24 cellular contexts compared by ENCODE assay signal in genomic region chr3:69006083-69006482, GRCh38.
"Had no signal": no experiment of that assay in that cellular context is flagged by ENCODE, and none has a peak within 500 bp of the region (broad histone marks: within the 10 kb centered on the region; RNA-seq: fewer than 3 reads in every experiment).

No MANE protein-coding gene starts in this region.

- H3K27me3 Mint-ChIP-seq: activated CD4-positive, alpha-beta memory T cell treated with anti-CD3 and anti-CD28 coated beads, Interleukin-2, amount 10 ng/mL, durations not matched to agents 7 days and 5 days; activated naive CD4-positive, alpha-beta T cell treated with anti-CD3 and anti-CD28 coated beads, Interleukin-2, amount 10 ng/mL, durations not matched to agents 7 days and 5 days; activated naive CD8-positive, alpha-beta T cell treated with anti-CD3 and anti-CD28 coated beads for 36 hours; activated T-helper 17 cell treated with anti-CD3 and anti-CD28 coated beads, Interleukin-2, amount 50 U/mL, for 72 hours; T-helper 17 cell had no signal

- H3K9me3 Mint-ChIP-seq: activated CD4-positive, alpha-beta memory T cell treated with anti-CD3 and anti-CD28 coated beads, Interleukin-2, amount 10 ng/mL, durations not matched to agents 7 days and 5 days; activated naive CD4-positive, alpha-beta T cell treated with anti-CD3 and anti-CD28 coated beads, Interleukin-2, amount 10 ng/mL, durations not matched to agents 7 days and 5 days; activated naive CD8-positive, alpha-beta T cell treated with anti-CD3 and anti-CD28 coated beads for 36 hours; activated T-helper 17 cell treated with anti-CD3 and anti-CD28 coated beads, Interleukin-2, amount 50 U/mL, for 72 hours; WTC11 had no signal

- H3K4me1 Mint-ChIP-seq: activated naive CD4-positive, alpha-beta T cell treated with anti-CD3 and anti-CD28 coated beads, Interleukin-2, amount 10 ng/mL, durations not matched to agents 7 days and 5 days had no signal

- H3K4me2 ChIP-seq: KMS-11 had no signal

- H3K27ac ChIP-seq: KMS-11 had no signal

- H3K27ac Mint-ChIP-seq: activated CD4-positive, alpha-beta memory T cell treated with anti-CD3 and anti-CD28 coated beads, Interleukin-2, amount 10 ng/mL, durations not matched to agents 7 days and 5 days; activated naive CD4-positive, alpha-beta T cell treated with anti-CD3 and anti-CD28 coated beads, Interleukin-2, amount 10 ng/mL, durations not matched to agents 7 days and 5 days; activated naive CD8-positive, alpha-beta T cell treated with anti-CD3 and anti-CD28 coated beads for 36 hours; activated T-helper 17 cell treated with anti-CD3 and anti-CD28 coated beads, Interleukin-2, amount 50 U/mL, for 72 hours; T-helper 17 cell had no signal

- H3K4me3 Mint-ChIP-seq: activated CD4-positive, alpha-beta memory T cell treated with anti-CD3 and anti-CD28 coated beads, Interleukin-2, amount 10 ng/mL, durations not matched to agents 7 days and 5 days; activated naive CD4-positive, alpha-beta T cell treated with anti-CD3 and anti-CD28 coated beads, Interleukin-2, amount 10 ng/mL, durations not matched to agents 7 days and 5 days; activated naive CD8-positive, alpha-beta T cell treated with anti-CD3 and anti-CD28 coated beads for 36 hours; activated T-helper 17 cell treated with anti-CD3 and anti-CD28 coated beads, Interleukin-2, amount 50 U/mL, for 72 hours; T-helper 17 cell; WTC11 had no signal

- H3K9ac ChIP-seq: KMS-11 had no signal

- DNase-seq: activated CD4-positive, alpha-beta memory T cell treated with anti-CD3 and anti-CD28 coated beads, Interleukin-2, amount 10 ng/mL, durations not matched to agents 7 days and 5 days; activated CD4-positive, alpha-beta T cell treated with anti-CD3 and anti-CD28 coated beads, Interleukin-2, amount 50 U/mL, for 1 hour; activated gamma-delta T cell treated with Interleukin-2 at 50 U/mL for 16 hours; activated naive CD4-positive, alpha-beta T cell treated with anti-CD3 and anti-CD28 coated beads, Interleukin-2, amount 10 ng/mL, durations not matched to agents 7 days and 5 days; activated naive CD8-positive, alpha-beta T cell treated with anti-CD3 and anti-CD28 coated beads for 36 hours; activated T-cell treated with anti-CD3 and anti-CD28 coated beads for 4 hours; activated T-cell treated with anti-CD3 and anti-CD28 coated beads, Interleukin-2, amount 50 U/mL, for 48 hours; MV-4-11; NCI-H1092 treated with DMSO at 0.1 percent for 48 hours; NCI-H1436; NCI-H1694 treated with DMSO at 0.1 percent for 48 hours; NCI-H2029 treated with DMSO at 0.1 percent for 48 hours; NCI-H345; NCI-H510A; NCI-H526 treated with DMSO at 0.1 percent for 48 hours; NCI-H82; OCI-M1; RPMI8226; SHP77 treated with DMSO at 0.1 percent for 48 hours; T-helper 17 cell; T-helper 9 cell had no signal
